Comparison of ENCODE assay signal across 26 cellular contexts in the genomic region with DNA sequence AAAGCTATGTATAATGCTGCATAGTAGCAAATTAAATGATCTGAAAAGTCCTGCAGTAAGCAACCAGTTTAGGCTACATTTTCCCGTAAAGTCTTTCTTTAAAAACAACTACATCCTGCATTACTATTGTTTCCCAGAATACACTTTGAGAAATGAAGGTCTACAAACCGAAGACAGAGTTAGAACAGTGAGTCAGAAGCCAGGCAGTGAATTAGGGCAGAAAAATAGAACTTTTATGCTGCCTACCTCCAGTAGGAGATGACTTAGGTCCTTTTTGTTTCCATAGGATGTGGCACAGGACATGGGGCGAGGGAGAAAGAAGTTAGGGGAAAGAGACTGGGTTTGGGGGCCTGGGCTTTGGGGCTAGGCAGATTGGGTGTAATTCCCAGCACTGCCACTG.
"Had no signal": no experiment of that assay in that cellular context is flagged by ENCODE, and none has a peak within 500 bp of the region (broad histone marks: within the 10 kb centered on the region; RNA-seq: fewer than 3 reads in every experiment).

No MANE protein-coding gene starts in this region.

- H2AFZ ChIP-seq: neural progenitor cell had no signal

- H3K9me3 ChIP-seq: right lobe of liver, upper lobe of left lung, vagina had no signal

- H3K9ac ChIP-seq: neural progenitor cell had no signal

- DNase-seq: activated CD4-positive, alpha-beta memory T cell treated with anti-CD3 and anti-CD28 coated beads, Interleukin-2, amount 10 ng/mL, durations not matched to agents 7 days and 5 days; activated CD4-positive, alpha-beta T cell treated with anti-CD3 and anti-CD28 coated beads for 1 hour; activated CD4-positive, alpha-beta T cell treated with anti-CD3 and anti-CD28 coated beads, Interleukin-2, amount 10 ng/mL, durations not matched to agents 7 days and 5 days; activated CD8-positive, alpha-beta memory T cell treated with anti-CD3 and anti-CD28 coated beads, Interleukin-2, amount 50 U/mL, for 48 hours; activated gamma-delta T cell; activated naive CD4-positive, alpha-beta T cell treated with anti-CD3 and anti-CD28 coated beads, Interleukin-2, amount 10 ng/mL, durations not matched to agents 7 days and 5 days; activated naive CD8-positive, alpha-beta T cell treated with anti-CD3 and anti-CD28 coated beads, Interleukin-2, amount 10 ng/mL, durations not matched to agents 7 days and 5 days; activated T-cell treated with anti-CD3 and anti-CD28 coated beads, Interleukin-2, amount 50 U/mL, for 24 hours; amniotic stem cell; endodermal cell; foreskin keratinocyte; left lung; mesendoderm; natural killer cell; occipital lobe; right lobe of liver; stimulated activated CD4-positive, alpha-beta T cell treated with anti-CD3 and anti-CD28 coated beads, Interleukin-4, amount 100 ng/mL, for 24 hours; stimulated activated naive CD8-positive, alpha-beta T cell treated with anti-CD3 and anti-CD28 coated beads, Interleukin-15, amount 100 ng/mL, for 72 hours; substantia nigra; T-helper 2 cell; upper lobe of left lung had no signal

- H3K4me3 ChIP-seq: esophagus muscularis mucosa, left lung, lung, neural progenitor cell, right lobe of liver, skin epidermis, upper lobe of left lung, vagina had no signal

- H3K27me3 ChIP-seq: esophagus muscularis mucosa, foreskin keratinocyte, left lung, neural progenitor cell, right lobe of liver, upper lobe of left lung, vagina had no signal

- H3K4me2 ChIP-seq: neural progenitor cell had no signal

- H3K4me1 ChIP-seq: foreskin keratinocyte, left lung, right lobe of liver, upper lobe of left lung had no signal

- H3K27ac ChIP-seq: esophagus muscularis mucosa, foreskin keratinocyte, left lung, neural progenitor cell, right lobe of liver, skin epidermis, upper lobe of left lung, vagina had no signal

- H3K36me3 ChIP-seq: esophagus muscularis mucosa, left lung, neural progenitor cell, right lobe of liver, upper lobe of left lung, vagina had no signal
